Comparison of ENCODE assay signal across 20 cellular contexts in the genomic region with DNA sequence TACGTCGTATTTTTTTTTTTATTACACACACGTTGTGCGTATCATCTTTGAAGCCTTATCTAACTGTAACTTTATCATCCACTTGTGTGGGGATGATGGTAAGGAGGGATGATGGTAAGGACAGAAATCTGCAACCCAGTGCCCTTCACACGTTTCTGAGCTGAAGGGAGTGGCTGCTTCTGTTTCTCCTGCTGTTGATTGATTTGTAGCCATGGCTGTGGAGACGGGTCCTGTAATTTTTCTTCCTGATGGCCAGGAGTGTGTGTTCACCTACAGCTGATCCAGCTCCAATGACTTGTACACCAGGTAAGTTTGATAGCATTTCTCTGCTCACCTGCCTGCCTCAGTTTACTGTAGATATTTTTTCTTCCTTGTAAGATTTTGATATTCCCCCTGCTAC.
A peak's percentile ranks its signal among the peaks of the same experiment; 100 is the strongest.
DNase-seq lines count a peak whose midpoint lies in the region; TF ChIP-seq lines count a peak whose summit lies in the region.
"Had no signal": no experiment of that assay in that cellular context is flagged by ENCODE, and none has a peak within 500 bp of the region (broad histone marks: within the 10 kb centered on the region; RNA-seq: fewer than 3 reads in every experiment).

No MANE protein-coding gene starts in this region.

- H3K14ac ChIP-seq in trophoblast cell (ENCODE audit: low read length): no peak overlapping the region

- H3K9me3 ChIP-seq in trophoblast cell (ENCODE audit: insufficient read depth, low read depth, low read length): peaks cover 2% of the 10 kb centered on the region
- no peaks in the 10 kb centered on the region for H3K9me3 ChIP-seq in Karpas-422 (ENCODE audit: low read length)
- H3K9me3 ChIP-seq in effector memory CD4-positive, alpha-beta T cell (ENCODE audit: control insufficient read depth, low read length): no peaks in the 10 kb centered on the region
- H3K9me3 ChIP-seq: A549; BLaER1 treated with 17β-estradiol and CSF1 and Interleukin-3, amounts not matched to agents 10 nM and 100 nM; Caco-2 had no signal

- no peak overlapping the region for H4K12ac ChIP-seq in trophoblast cell (ENCODE audit: low read depth, low read length)

- no peaks in the 10 kb centered on the region for H3K9me3 Mint-ChIP-seq in activated CD4-positive, alpha-beta T cell treated with anti-CD3 and anti-CD28 coated beads, Interleukin-2, amount 10 ng/mL, durations not matched to agents 24 days and 14 days
- no peaks in the 10 kb centered on the region for H3K9me3 Mint-ChIP-seq in nephron
- H3K9me3 Mint-ChIP-seq: CD4-positive, alpha-beta T cell; CD8-positive, alpha-beta T cell had no signal

- H3K4me2 ChIP-seq in trophoblast cell (ENCODE audit: low read length) (no peak overlapping the region), Karpas-422 (ENCODE audit: low read depth, low read length, poor library complexity, severe bottlenecking) (no peak overlapping the region)
- H3K4me2 ChIP-seq: A549; BLaER1 treated with 17β-estradiol and CSF1 and Interleukin-3, amounts not matched to agents 10 nM and 100 nM had no signal

- H3K9me2 ChIP-seq in Karpas-422 (replicated peaks; ENCODE audit: insufficient read depth, low read length): no peaks in the 10 kb centered on the region

- H3K36me3 Mint-ChIP-seq in activated CD4-positive, alpha-beta T cell treated with anti-CD3 and anti-CD28 coated beads, Interleukin-2, amount 10 ng/mL, durations not matched to agents 24 days and 14 days (ENCODE audit: low read depth): no peaks in the 10 kb centered on the region
- H3K36me3 Mint-ChIP-seq in nephron (ENCODE audit: low read depth): no peaks in the 10 kb centered on the region
- H3K36me3 Mint-ChIP-seq: CD8-positive, alpha-beta T cell had no signal

- 0 out of 2 replicates have a peak, but pooled peaks cover 15% of the 10 kb centered on the region for H4K20me1 ChIP-seq in Karpas-422 (ENCODE audit: insufficient read depth, low read depth, low read length)
- H4K20me1 ChIP-seq: BLaER1 treated with 17β-estradiol and CSF1 and Interleukin-3, amounts not matched to agents 10 nM and 100 nM had no signal

- H3K79me1 ChIP-seq in trophoblast cell (ENCODE audit: low read length): peaks cover 2% of the 10 kb centered on the region

- no peak overlapping the region for H3K18ac ChIP-seq in trophoblast cell (ENCODE audit: low read length)

- H3K27me3 Mint-ChIP-seq in activated CD4-positive, alpha-beta T cell treated with anti-CD3 and anti-CD28 coated beads, Interleukin-2, amount 10 ng/mL, durations not matched to agents 24 days and 14 days: peaks cover 3% of the 10 kb centered on the region
- H3K27me3 Mint-ChIP-seq in nephron (ENCODE audit: low read depth): no peaks in the 10 kb centered on the region

- H2AFZ ChIP-seq in trophoblast cell (ENCODE audit: insufficient read depth, low read length, poor library complexity): no peak overlapping the region
- no peak overlapping the region for H2AFZ ChIP-seq in Karpas-422 (ENCODE audit: low read length)

- peak; percentile 21 for DNase-seq in activated CD4-positive, alpha-beta T cell treated with anti-CD3 and anti-CD28 coated beads, Interleukin-2, amount 10 ng/mL, durations not matched to agents 24 days and 14 days
- no peak for DNase-seq in activated CD4-positive, alpha-beta T cell treated with anti-CD3 and anti-CD28 coated beads, Interleukin-2, amount 50 U/mL, for 1 hour
- DNase-seq in caudate nucleus (lab: John Stamatoyannopoulos, UW) (no peak), trophoblast cell (no peak), Karpas-422 (no peak), NCI-H1092 treated with DMSO at 0.1 percent for 48 hours (lab: John Stamatoyannopoulos, UW) (no peak)
- no peak for DNase-seq in effector memory CD4-positive, alpha-beta T cell
- DNase-seq: AML-193; Caco-2; Calu3; CD4-positive, alpha-beta T cell; CD8-positive, alpha-beta T cell; DMS79 treated with DMSO at 0.1 percent for 48 hours; GF-D8 had no signal

- no peak overlapping the region for H2BK120ac ChIP-seq in trophoblast cell (ENCODE audit: insufficient read depth, low read length, poor library complexity)

- no peak overlapping the region for H3K9ac ChIP-seq in trophoblast cell (ENCODE audit: low read length)
- H3K9ac ChIP-seq in Karpas-422 (ENCODE audit: low read length): no peak overlapping the region
- H3K9ac ChIP-seq: BLaER1 treated with 17β-estradiol and CSF1 and Interleukin-3, amounts not matched to agents 10 nM and 100 nM had no signal

- H3K36me3 ChIP-seq in trophoblast cell (ENCODE audit: control insufficient read depth in 1 of 2, insufficient read depth in 2 of 2, low read length in 2 of 2) (no peaks in the 10 kb centered on the region), Karpas-422 (ENCODE audit: insufficient read depth, low read length) (no peaks in the 10 kb centered on the region)
- no peaks in the 10 kb centered on the region for H3K36me3 ChIP-seq in effector memory CD4-positive, alpha-beta T cell (ENCODE audit: control insufficient read depth, insufficient read depth, low read length)
- H3K36me3 ChIP-seq: BLaER1 treated with 17β-estradiol and CSF1 and Interleukin-3, amounts not matched to agents 10 nM and 100 nM had no signal

- no peak overlapping the region for H2AK5ac ChIP-seq in trophoblast cell (ENCODE audit: low read length)

- TF ChIP-seq CTCF in nephron (IDR thresholded peaks at IDR 0.05; ENCODE audit: unreplicated experiment in 3 of 3): no peak

- H2BK12ac ChIP-seq in trophoblast cell (ENCODE audit: low read length): no peak overlapping the region

- no peak overlapping the region for H4K8ac ChIP-seq in trophoblast cell (ENCODE audit: low read depth, low read length)

- no peak overlapping the region for H2BK5ac ChIP-seq in trophoblast cell (ENCODE audit: low read depth, low read length, poor library complexity)

- H3K27ac Mint-ChIP-seq in activated CD4-positive, alpha-beta T cell treated with anti-CD3 and anti-CD28 coated beads, Interleukin-2, amount 10 ng/mL, durations not matched to agents 24 days and 14 days: no peak overlapping the region
- peak overlapping the region in 2 of 3 experiments; percentile 15 to 59 for H3K27ac Mint-ChIP-seq in nephron
- H3K27ac Mint-ChIP-seq: B cell; CD4-positive, alpha-beta T cell; CD8-positive, alpha-beta T cell had no signal

- no peaks in the 10 kb centered on the region for H3K4me1 ChIP-seq in trophoblast cell (ENCODE audit: control insufficient read depth in 1 of 2, insufficient read depth in 2 of 2, low read length in 2 of 2)
- H3K4me1 ChIP-seq in Karpas-422 (ENCODE audit: low read length): no peaks in the 10 kb centered on the region
- no peaks in the 10 kb centered on the region for H3K4me1 ChIP-seq in effector memory CD4-positive, alpha-beta T cell (ENCODE audit: control insufficient read depth, insufficient read depth, low read length, poor library complexity, severe bottlenecking)
- H3K4me1 ChIP-seq: BLaER1 treated with 17β-estradiol and CSF1 and Interleukin-3, amounts not matched to agents 10 nM and 100 nM; Caco-2 had no signal

- H3K4me3 Mint-ChIP-seq in activated CD4-positive, alpha-beta T cell treated with anti-CD3 and anti-CD28 coated beads, Interleukin-2, amount 10 ng/mL, durations not matched to agents 24 days and 14 days: no peak overlapping the region
- peak overlapping the region in 1 of 3 experiments; percentile 50 for H3K4me3 Mint-ChIP-seq in nephron
- H3K4me3 Mint-ChIP-seq: B cell; CD4-positive, alpha-beta T cell; CD8-positive, alpha-beta T cell had no signal

- intact Hi-C loops in activated CD4-positive, alpha-beta T cell treated with anti-CD3 and anti-CD28 coated beads, Interleukin-2, amount 10 ng/mL, durations not matched to agents 24 days and 14 days (cut with micrococcal nuclease): loop anchor here (5.0 kb wide), 1 partner anchor 607 kb away; no protein-coding TSS in a partner anchor

- no CpG with 5 or more reads among the region's 6 CpGs for WGBS in trophoblast cell (ENCODE audit: extremely low coverage, insufficient coverage, insufficient read length)

- H3K4me3 ChIP-seq in trophoblast cell (ENCODE audit: low read depth, low read length) (no peak overlapping the region), Karpas-422 (ENCODE audit: low read length) (no peak overlapping the region)
- H3K4me3 ChIP-seq in effector memory CD4-positive, alpha-beta T cell (ENCODE audit: insufficient read depth, low read depth, low read length, poor library complexity, severe bottlenecking): no peak overlapping the region
- H3K4me3 ChIP-seq: A549; BLaER1 treated with 17β-estradiol and CSF1 and Interleukin-3, amounts not matched to agents 10 nM and 100 nM had no signal

- H3K23ac ChIP-seq in trophoblast cell (ENCODE audit: low read length): peak overlapping the region; percentile 89

- no peaks in the 10 kb centered on the region for H3K27me3 ChIP-seq in trophoblast cell (ENCODE audit: insufficient read depth, low read length)
- peaks cover 6% of the 10 kb centered on the region; the same call in 1 of the 2 replicates for H3K27me3 ChIP-seq in Karpas-422 (ENCODE audit: low read length)
- H3K27me3 ChIP-seq in effector memory CD4-positive, alpha-beta T cell (replicated peaks; ENCODE audit: control insufficient read depth, insufficient read depth, low read length, poor library complexity, severe bottlenecking): no peaks in the 10 kb centered on the region
- H3K27me3 ChIP-seq: BLaER1 treated with 17β-estradiol and CSF1 and Interleukin-3, amounts not matched to agents 10 nM and 100 nM had no signal

- H3K4me1 Mint-ChIP-seq in activated CD4-positive, alpha-beta T cell treated with anti-CD3 and anti-CD28 coated beads, Interleukin-2, amount 10 ng/mL, durations not matched to agents 24 days and 14 days: no peaks in the 10 kb centered on the region
- H3K4me1 Mint-ChIP-seq in nephron: peaks cover 31% of the 10 kb centered on the region

- H3K79me2 ChIP-seq in trophoblast cell (ENCODE audit: control insufficient read depth, insufficient read depth, low read length, poor library complexity) (no peaks in the 10 kb centered on the region), Karpas-422 (ENCODE audit: low read length) (no peaks in the 10 kb centered on the region)

- H3K27ac ChIP-seq in caudate nucleus (ENCODE audit: low read depth, low read length): peak overlapping the region; percentile 68
- H3K27ac ChIP-seq in trophoblast cell (ENCODE audit: low read depth, low read length): no peak overlapping the region
- H3K27ac ChIP-seq in Karpas-422 (ENCODE audit: low read length): no peak overlapping the region
- H3K27ac ChIP-seq in effector memory CD4-positive, alpha-beta T cell (ENCODE audit: insufficient read depth, low read length, poor library complexity, severe bottlenecking): no peak overlapping the region
- H3K27ac ChIP-seq: 22Rv1; A549; BLaER1 treated with 17β-estradiol and CSF1 and Interleukin-3, amounts not matched to agents 10 nM and 100 nM; C4-2B had no signal

- no peak overlapping the region for H3K4ac ChIP-seq in trophoblast cell (ENCODE audit: low read depth, low read length)

- no peak overlapping the region for H4K91ac ChIP-seq in trophoblast cell (ENCODE audit: low read depth, low read length)
